In genomic region chr4:108168213-108168671, GRCh38 we compare ENCODE assay signal across 8 cellular contexts. TPM values are rescaled to one million over a fixed set of nuclear protein-coding genes. Genes with fewer than 3 reads are reported as not detected.
DNase-seq lines count a peak whose midpoint lies in the region; ATAC-seq, FAIRE-seq and TF ChIP-seq lines count a peak whose summit lies in the region.

No MANE protein-coding gene starts in this region.

- H3K27me3 ChIP-seq in CD8-positive, alpha-beta T cell (ENCODE audit: insufficient read depth, low read length) = no peaks in the 10 kb centered on the region
- H3K27me3 ChIP-seq in GM12878 (replicated peaks in 1 of 2; ENCODE audit: control insufficient read depth in 2 of 2, insufficient read depth in 2 of 2, low read length in 1 of 2) (peaks cover 11 to 39% of the 10 kb centered on the region in 2 experiments), mesendoderm (ENCODE audit: insufficient read depth, low read length, poor library complexity) (peaks cover 10% of the 10 kb centered on the region)

- H2BK120ac ChIP-seq in mesendoderm (ENCODE audit: low read depth, low read length) = no peak overlapping the region

- peak overlapping the region; percentile 59 for H3K27ac ChIP-seq in CD8-positive, alpha-beta T cell (ENCODE audit: low read depth, low read length)
- H3K27ac ChIP-seq in GM12878 (ENCODE audit: control insufficient read depth, insufficient read depth) (no peak overlapping the region), mesendoderm (ENCODE audit: low read depth, low read length) (peak overlapping the region; percentile 35)

- peaks cover 3% of the 10 kb centered on the region for H3K27me3 Mint-ChIP-seq in CD8-positive, alpha-beta T cell (ENCODE audit: low read depth)

- no peaks in the 10 kb centered on the region for H3K9me3 Mint-ChIP-seq in CD8-positive, alpha-beta T cell

- no peak for TF ChIP-seq CTCF in CD8-positive, alpha-beta T cell (IDR thresholded peaks at IDR 0.05)
- TF ChIP-seq CTCF in GM12878 (IDR thresholded peaks at IDR 0.05 in 2 of 3, conservative IDR thresholded peaks at IDR 0.05 in 1 of 3; ENCODE audit: control insufficient read depth in 2 of 3, extremely low read depth in 1 of 3, insufficient read depth in 1 of 3, low read depth in 3 of 3, low read length in 3 of 3) = no peak
- TF ChIP-seq CTCF in GM10248 (IDR thresholded peaks at IDR 0.05; ENCODE audit: control extremely low read depth, extremely low read depth, low read depth, missing control alignments) = no peak

- intact Hi-C loops in CD8-positive, alpha-beta T cell (cut with DNase I, micrococcal nuclease) = loop anchor here (2.0 to 5.0 kb wide), 5 partner anchors 13 to 264 kb away; no protein-coding TSS in a partner anchor
- intact Hi-C loops in GM12878 (cut with micrococcal nuclease; ENCODE audit: unreplicated experiment) = loop anchor here (5.0 kb wide), 1 partner anchor 51 kb away; no protein-coding TSS in a partner anchor

- H3K79me2 ChIP-seq in GM12878 (ENCODE audit: control insufficient read depth, insufficient read depth, low read length) = no peaks in the 10 kb centered on the region; the same call in 1 of the 2 replicates
- peaks cover 2% of the 10 kb centered on the region for H3K79me2 ChIP-seq in mesendoderm (ENCODE audit: control insufficient read depth, insufficient read depth, low read length)

- no peak overlapping the region for H2BK15ac ChIP-seq in mesendoderm (replicated peaks; ENCODE audit: low read depth)

- peaks cover 5% of the 10 kb centered on the region for H3K36me3 ChIP-seq in CD8-positive, alpha-beta T cell (ENCODE audit: insufficient read depth, low read length)
- H3K36me3 ChIP-seq in GM12878 (ENCODE audit: control insufficient read depth in 2 of 2, insufficient read depth in 2 of 2, low read length in 1 of 2) (no peaks in the 10 kb centered on the region), mesendoderm (ENCODE audit: control insufficient read depth, insufficient read depth, low read length) (no peaks in the 10 kb centered on the region)

- DNase-seq in CD8-positive, alpha-beta T cell = peak in 3 of 7 experiments; percentile 16 to 66 (median 64)
- DNase-seq in HK-2 (ENCODE audit: unreplicated experiment) (peak; percentile 6), GM12878 (ENCODE audit: low read depth, low spot score) (no peak), mesendoderm (no peak), GM10248 (ENCODE audit: extremely low spot score) (no peak), RKO (ENCODE audit: low spot score) (no peak), RCC 7860 (ENCODE audit: low spot score) (no peak), occipital lobe (lab: John Stamatoyannopoulos, UW) (no peak)

- H4K20me1 ChIP-seq in GM12878 (ENCODE audit: control insufficient read depth, insufficient read depth) = no peaks in the 10 kb centered on the region; the same call in 1 of the 2 replicates

- peaks cover 45% of the 10 kb centered on the region for H3K36me3 Mint-ChIP-seq in CD8-positive, alpha-beta T cell

- H3K4me3 ChIP-seq in CD8-positive, alpha-beta T cell (ENCODE audit: low read depth, low read length) = peak overlapping the region; percentile 57
- H3K4me3 ChIP-seq in GM12878 = peak overlapping the region; percentile 78
- peak overlapping the region; percentile 63 for H3K4me3 ChIP-seq in mesendoderm (ENCODE audit: low read length)

- POLR2A ChIA-PET in CD8-positive, alpha-beta T cell (lab: Charles Lee) = interaction anchor here (0.7 to 2.1 kb wide), 18 partner anchors 8 to 344 kb away, joined by 3 to 12 read pairs (median 4); no protein-coding TSS in a partner anchor
- POLR2A ChIA-PET in GM12878 (lab: Charles Lee) (no interaction called here), GM10248 (lab: Yijun Ruan, JAX) (no interaction called here)

- SMC1A ChIA-PET in GM12878 (lab: Charles Lee; ENCODE audit: uncharacterized antibody, unreplicated experiment) = interaction anchor here (0.7 to 1.2 kb wide), 4 partner anchors 11 to 176 kb away, joined by 3 to 6 read pairs (median 4); no protein-coding TSS in a partner anchor

- no peak overlapping the region for H3K23ac ChIP-seq in mesendoderm (ENCODE audit: low read length)

- FAIRE-seq in GM12878 (lab: Jason Lieb, UNC) (no peak), RCC 7860 (lab: Jason Lieb, UNC) (no peak)

- no peak overlapping the region for H2AK5ac ChIP-seq in mesendoderm (ENCODE audit: low read length)

- peaks cover 22% of the 10 kb centered on the region for H3K4me1 ChIP-seq in CD8-positive, alpha-beta T cell (ENCODE audit: insufficient read depth, low read length)
- peaks cover 3% of the 10 kb centered on the region; the same call in 1 of the 2 replicates for H3K4me1 ChIP-seq in GM12878 (ENCODE audit: control insufficient read depth, insufficient read depth, low read length)
- peaks cover 4% of the 10 kb centered on the region for H3K4me1 ChIP-seq in mesendoderm (ENCODE audit: control insufficient read depth, low read depth, low read length)

- TF ChIP-seq POLR2A in GM12878 (IDR thresholded peaks at IDR 0.05; ENCODE audit: low read depth, low read length) = no peak

- 2% methylated on average over 24 of the region's 24 CpGs for WGBS in GM12878 (ENCODE audit: insufficient coverage, insufficient replicate concordance, low lambda C conversion rate, missing lambda C conversion rate)
- no CpG with 5 or more reads among the region's 24 CpGs for WGBS in mesendoderm (ENCODE audit: extremely low coverage, insufficient coverage, low lambda C conversion rate)

- H2BK5ac ChIP-seq in mesendoderm (ENCODE audit: low read length) = no peak overlapping the region

- H3K56ac ChIP-seq in mesendoderm (ENCODE audit: low read length) = peak overlapping the region; percentile 82

- H3K4ac ChIP-seq in mesendoderm (ENCODE audit: low read depth, low read length) = no peak overlapping the region

- H3K9ac ChIP-seq in GM12878 (ENCODE audit: control insufficient read depth, insufficient read depth, low read length) = peak overlapping the region; percentile 28; the same call in 1 of the 2 replicates
- H3K9ac ChIP-seq in mesendoderm (ENCODE audit: low read length) = peak overlapping the region; percentile 65

- H3K4me2 ChIP-seq in GM12878 (ENCODE audit: control insufficient read depth, insufficient read depth) = peak overlapping the region; percentile 84
- peak overlapping the region; percentile 91 for H3K4me2 ChIP-seq in mesendoderm (ENCODE audit: low read length)

- peak overlapping the region; percentile 56 for H2AFZ ChIP-seq in GM12878 (ENCODE audit: control insufficient read depth, low read depth, low read length)

- CTCF ChIA-PET in CD8-positive, alpha-beta T cell (lab: Charles Lee) = interaction anchor here (0.9 to 1.5 kb wide), 9 partner anchors 13 to 405 kb away, joined by 3 to 5 read pairs (median 3); no protein-coding TSS in a partner anchor
- CTCF ChIA-PET in GM12878 (lab: Yijun Ruan, JAX) = interaction anchor here (0.7 to 1.6 kb wide), 2 partner anchors 53 to 138 kb away, joined by 3 to 4 read pairs; no protein-coding TSS in a partner anchor
- CTCF ChIA-PET in GM10248 (lab: Yijun Ruan, JAX) = interaction anchor here (0.7 to 1.1 kb wide), 4 partner anchors 9 to 149 kb away, joined by 3 to 4 read pairs (median 3); no protein-coding TSS in a partner anchor

- H3K9me3 ChIP-seq in CD8-positive, alpha-beta T cell (ENCODE audit: low read length) = no peaks in the 10 kb centered on the region
- H3K9me3 ChIP-seq in GM12878 (replicated peaks; ENCODE audit: control insufficient read depth, insufficient read depth, low read length) = no peaks in the 10 kb centered on the region

- RAD21 ChIA-PET in GM12878 (lab: Charles Lee; ENCODE audit: unreplicated experiment) = interaction anchor here (1.2 to 1.5 kb wide), 2 partner anchors 50 to 137 kb away, joined by 3 to 5 read pairs; no protein-coding TSS in a partner anchor

- no peak for TF ChIP-seq EP300 in GM12878 (IDR thresholded peaks at IDR 0.05; ENCODE audit: borderline replicate concordance in 1 of 2, control insufficient read depth in 1 of 2, low read depth in 2 of 2, low read length in 2 of 2)

- in situ Hi-C loops in GM12878 (cut with MboI) = loop anchor here (25.0 kb wide), 1 partner anchor 456 kb away; the partner anchor contains the start of gene PAPSS1

- H3K4me3 Mint-ChIP-seq in CD8-positive, alpha-beta T cell = peak overlapping the region; percentile 98

- no peak overlapping the region for H4K5ac ChIP-seq in mesendoderm (ENCODE audit: low read length)

- ATAC-seq in CD8-positive, alpha-beta T cell = peak; percentile 13
- ATAC-seq in GM12878 = no peak

- peak overlapping the region; percentile 29 for H3K18ac ChIP-seq in mesendoderm (ENCODE audit: low read length)

- H3K79me1 ChIP-seq in mesendoderm (ENCODE audit: low read length) = peaks cover 2% of the 10 kb centered on the region

- H4K8ac ChIP-seq in mesendoderm (ENCODE audit: low read depth, low read length) = no peak overlapping the region

- H3K4me1 Mint-ChIP-seq in CD8-positive, alpha-beta T cell (ENCODE audit: low read depth) = peaks cover 38% of the 10 kb centered on the region

- H3K27ac Mint-ChIP-seq in CD8-positive, alpha-beta T cell = peak overlapping the region; percentile 98

- no peak for TF ChIP-seq RAD21 in GM12878 (IDR thresholded peaks at IDR 0.05; ENCODE audit: insufficient read depth, low read depth, low read length)

- TSS peak; percentile 50 for BruUV-seq in GM12878 (replicated peaks; lab: Mats Ljungman, UMichigan)

TF ChIP-seq in GM12878, 131 proteins besides CTCF, POLR2A, EP300 and RAD21 (continues in another document):
- no peak for TF ChIP-seq EZH2 (IDR thresholded peaks at IDR 0.05; ENCODE audit: borderline replicate concordance, control insufficient read depth, low read depth, low read length)

RNA-seq across cellular contexts. Expression of gene LEF1, which starts 0.5 kb away (rescaled TPM):
- total RNA-seq in CD8-positive, alpha-beta T cell = 100 to 1,000 TPM; 325 to 335 TPM
- 14.4 and 16.8 TPM in 2 replicates for total RNA-seq in GM12878 (2013; cell fraction: nucleolus; rRNA removed)
- 22.7 and 23.9 TPM in 2 replicates for total RNA-seq in GM12878 (2014; rRNA removed)
- 24.3 and 24.5 TPM in 2 replicates for total RNA-seq in GM12878 (2014; rRNA removed; fragmentation: Illumina TruSeq; extraction: Trizol)
- 18.0 and 18.4 TPM in 2 replicates for total RNA-seq in GM12878 (2021)
- 8.4 TPM for polyA plus RNA-seq in GM12878 (2011; ENCODE audit: low read depth)
- 10.4 and 12.7 TPM in 2 replicates for polyA plus RNA-seq in GM12878 (2011; rRNA removed)
- polyA plus RNA-seq in GM12878 (2011; cell fraction: cytosol; rRNA removed) = 9.4 and 10.7 TPM in 2 replicates
- 7.4 and 9.6 TPM in 2 replicates for polyA plus RNA-seq in GM12878 (2011; cell fraction: nucleus; rRNA removed)
- polyA plus RNA-seq in GM12878 (2012) = 10.2 and 12.1 TPM in 2 replicates
- polyA plus RNA-seq in GM12878 (2014; fragmentation: Illumina TruSeq; extraction: Trizol) = 38.1 and 53.6 TPM in 2 replicates
- polyA plus RNA-seq in GM12878 (2014; fragmentation: Nextera tagmentation; extraction: Ambion mirVana) = 10 to 100 TPM; 10.2 to 10.5 TPM
- polyA plus RNA-seq in GM12878 (2014; rRNA removed) = 14.9 and 20.5 TPM in 2 replicates
- 10 to 100 TPM; 16.7 to 23.5 TPM for polyA plus RNA-seq in GM12878 (2016; fragmentation: Nextera tagmentation; extraction: Ambion mirVana)
- polyA minus RNA-seq in GM12878 (2011; rRNA and poly(A)+ RNA removed) = 15.9 and 18.7 TPM in 2 replicates
- polyA minus RNA-seq in GM12878 (2011; cell fraction: cytosol; rRNA and poly(A)+ RNA removed) = 2.7 and 3.7 TPM in 2 replicates
- 6.0 and 11.5 TPM in 2 replicates for polyA minus RNA-seq in GM12878 (2011; cell fraction: nucleus; rRNA and poly(A)+ RNA removed)
- polyA plus RNA-seq in mesendoderm (2013, experiment 1 of 2) = 12.4 TPM
- polyA plus RNA-seq in mesendoderm (2013, experiment 2 of 2) = 11.0 TPM
- 6.9 TPM for total RNA-seq in occipital lobe

Comparison
In these comparisons a context has a peak if more than half of its experiments do, and no peak if none do; other contexts are left out.
1. RNA of gene LEF1, which starts 0.5 kb away (total RNA-seq): 325 to 335 TPM in CD8-positive, alpha-beta T cell; 14.4 to 24.5 TPM in GM12878 and 6.9 TPM in occipital lobe (single experiment); every median in the first group is over 10 times any median in the second.
2. Peak in every context shown above with its lines, with median percentiles within 50 percentile points of each other: H3K4me3 ChIP-seq.